In the genomic region with DNA sequence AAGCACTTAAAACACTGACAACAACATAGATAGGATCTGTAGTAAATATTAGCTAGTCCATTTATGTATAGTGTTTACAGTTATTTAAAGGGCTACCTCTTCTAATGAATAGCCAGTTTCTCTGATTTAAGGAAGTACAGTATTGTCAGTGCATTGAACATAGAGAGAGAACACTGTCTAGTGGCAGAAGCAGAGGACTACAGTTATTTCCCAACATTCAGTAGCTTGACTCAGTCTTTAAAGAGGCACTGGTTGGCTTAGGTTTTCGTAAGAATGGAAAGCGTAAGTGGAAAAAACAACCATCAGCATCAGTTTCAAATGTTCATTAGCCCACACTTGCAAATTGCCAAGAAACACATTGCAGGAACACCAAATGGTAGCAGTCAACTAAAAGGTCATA, we compare ENCODE assay signal across 11 cellular contexts.
DNase-seq lines count a peak whose midpoint lies in the region; ATAC-seq and TF ChIP-seq lines count a peak whose summit lies in the region.
"Had no signal": no experiment of that assay in that cellular context is flagged by ENCODE, and none has a peak within 500 bp of the region (broad histone marks: within the 10 kb centered on the region; RNA-seq: fewer than 3 reads in every experiment).

No MANE protein-coding gene starts in this region.

- H3K27me3 ChIP-seq in foreskin keratinocyte: no peaks in the 10 kb centered on the region

- H3K27ac ChIP-seq in foreskin keratinocyte: no peak overlapping the region
- H3K27ac ChIP-seq: SK-N-MC had no signal

- H3K4me1 ChIP-seq in foreskin keratinocyte: peaks cover 14% of the 10 kb centered on the region

- no peak for ATAC-seq in foreskin keratinocyte

- TF ChIP-seq CTCF in foreskin keratinocyte (conservative IDR thresholded peaks at IDR 0.05): peak; percentile 65

- DNase-seq in AG08396 (ENCODE audit: low spot score) (peak; percentile 24), HT-29 (ENCODE audit: low spot score) (peak; percentile 32), SW480 (ENCODE audit: low spot score) (peak; percentile 29), foreskin keratinocyte (peak in 1 of 2 donors; percentile 49), NCI-H1092 treated with DMSO at 0.1 percent for 48 hours (lab: John Stamatoyannopoulos, UW) (no peak), NCI-H2081 treated with DMSO at 0.1 percent for 48 hours (lab: John Stamatoyannopoulos, UW) (no peak), anterior cingulate cortex (lab: John Stamatoyannopoulos, UW) (no peak), hypothalamus (lab: John Stamatoyannopoulos, UW) (no peak)
- DNase-seq: endodermal cell, NCI-H1092 had no signal

Comparison
In these comparisons a context has a peak if more than half of its experiments do, and no peak if none do; other contexts are left out.
1. DNase-seq: peak in AG08396 (single experiment), HT-29 (single experiment) and SW480 (single experiment); none in NCI-H1092 treated with DMSO at 0.1 percent for 48 hours (single experiment), NCI-H2081 treated with DMSO at 0.1 percent for 48 hours (single experiment), anterior cingulate cortex (0 of 58) and hypothalamus (0 of 51).